In the genomic region with DNA sequence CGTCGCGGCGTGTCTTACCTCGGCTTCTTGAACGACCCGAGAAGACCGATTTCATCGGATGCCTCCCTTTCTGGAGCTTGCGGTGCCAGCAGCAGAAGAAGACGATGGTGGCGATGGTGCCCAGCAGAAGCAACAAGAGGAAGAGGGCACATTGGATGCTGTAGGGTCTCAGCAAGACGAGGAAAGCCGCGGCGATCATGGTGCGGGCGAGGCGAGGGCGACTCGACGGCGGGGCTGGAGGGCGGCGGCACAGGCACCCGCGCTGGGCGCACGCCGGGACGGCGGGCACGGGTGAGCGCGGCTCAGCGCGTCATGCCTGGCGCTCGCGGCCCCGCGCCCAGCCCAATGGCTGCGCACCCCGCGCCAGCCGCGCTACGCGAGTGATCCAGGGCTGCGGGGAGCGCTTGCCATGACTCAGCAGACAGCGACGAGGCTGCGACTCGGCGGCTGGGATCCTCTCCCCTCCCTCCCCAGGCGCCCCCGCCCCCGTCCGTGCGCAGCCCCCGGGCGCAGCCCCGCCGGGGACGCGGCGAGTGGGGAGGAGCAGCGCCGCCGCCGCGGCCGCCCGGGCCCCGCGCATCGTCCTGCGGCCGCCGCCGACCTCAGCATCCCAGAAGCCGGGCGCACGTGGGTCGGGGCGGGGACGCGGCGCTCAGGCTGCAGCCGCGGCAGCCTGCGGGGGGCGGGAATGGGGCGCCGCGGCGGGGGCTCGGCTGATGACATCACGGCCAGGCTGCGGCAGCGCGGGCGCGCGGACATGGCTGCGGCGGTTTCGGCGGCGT, we compare ENCODE assay signal across 8 cellular contexts. TPM values are rescaled to one million over a fixed set of nuclear protein-coding genes. Genes with fewer than 3 reads are reported as not detected.
DNase-seq lines count a peak whose midpoint lies in the region; ATAC-seq, FAIRE-seq and TF ChIP-seq lines count a peak whose summit lies in the region.

Gene BEND6, plus strand, starts transcription at position 719 of the 782 bp plus-strand sequence. CDS start 26,704 bp downstream, outside the sequence.

- H3K9me3 Mint-ChIP-seq in activated CD4-positive, alpha-beta T cell treated with anti-CD3 and anti-CD28 coated beads, Interleukin-2, amount 10 ng/mL, durations not matched to agents 7 days and 5 days, result no peaks in the 10 kb centered on the region

- H3K79me2 ChIP-seq in ACC112 (ENCODE audit: control insufficient read depth, insufficient read depth, low read length, unreplicated experiment), result peaks cover 39% of the 10 kb centered on the region

- peak within 1 kb of the TSS; percentile 92 for H3K4me3 ChIP-seq in ACC112 (ENCODE audit: low read depth, low read length)
- peak within 1 kb of the TSS; percentile 75 for H3K4me3 ChIP-seq in NB4 (ENCODE audit: low read depth, low read length)
- peak within 1 kb of the TSS; percentile 74 for H3K4me3 ChIP-seq in epithelial cell of proximal tubule (ENCODE audit: low read depth, low read length)

- TF ChIP-seq CTCF in NB4 (IDR thresholded peaks at IDR 0.05; ENCODE audit: low read depth, low read length), result no peak
- no peak for TF ChIP-seq CTCF in epithelial cell of proximal tubule (conservative IDR thresholded peaks at IDR 0.05; ENCODE audit: low read depth, low read length)

- peak within 1 kb of the TSS; percentile 84 for H3K4me3 Mint-ChIP-seq in activated CD4-positive, alpha-beta T cell treated with anti-CD3 and anti-CD28 coated beads, Interleukin-2, amount 10 ng/mL, durations not matched to agents 7 days and 5 days

- DNase-seq in GM12891 (ENCODE audit: insufficient read length, low spot score), result peak; percentile 48
- DNase-seq in NB4 (ENCODE audit: low read depth), result peak; percentile 85
- DNase-seq in activated CD4-positive, alpha-beta T cell treated with anti-CD3 and anti-CD28 coated beads, Interleukin-2, amount 10 ng/mL, durations not matched to agents 7 days and 5 days, result peak; percentile 27
- DNase-seq in epithelial cell of proximal tubule (ENCODE audit: low read depth), result no peak
- peak; percentile 26 for DNase-seq in mucosa of gallbladder (ENCODE audit: low spot score)
- peak in 42 of 49 donors; percentile 39 to 92 (median 74) for DNase-seq in substantia nigra (lab: John Stamatoyannopoulos, UW)

- H3K36me3 ChIP-seq in ACC112 (ENCODE audit: insufficient read depth, low read length), result peaks cover 11% of the 10 kb centered on the region; the same call in 1 of the 2 replicates

- H3K27ac ChIP-seq in ACC112 (ENCODE audit: low read depth, low read length) (peak within 1 kb of the TSS; percentile 82), substantia nigra (ENCODE audit: low read depth, low read length, poor library complexity, severe bottlenecking) (peak within 1 kb of the TSS; percentile 73)

- peaks cover 72% of the 10 kb centered on the region for H3K27me3 Mint-ChIP-seq in activated CD4-positive, alpha-beta T cell treated with anti-CD3 and anti-CD28 coated beads, Interleukin-2, amount 10 ng/mL, durations not matched to agents 7 days and 5 days

- FAIRE-seq in GM12891 (lab: Jason Lieb, UNC), result peak; percentile 79

- peaks cover 22% of the 10 kb centered on the region for H3K4me1 Mint-ChIP-seq in activated CD4-positive, alpha-beta T cell treated with anti-CD3 and anti-CD28 coated beads, Interleukin-2, amount 10 ng/mL, durations not matched to agents 7 days and 5 days

- peak within 1 kb of the TSS; percentile 68 for H3K27ac Mint-ChIP-seq in activated CD4-positive, alpha-beta T cell treated with anti-CD3 and anti-CD28 coated beads, Interleukin-2, amount 10 ng/mL, durations not matched to agents 7 days and 5 days

- no peaks in the 10 kb centered on the region for H3K36me3 Mint-ChIP-seq in activated CD4-positive, alpha-beta T cell treated with anti-CD3 and anti-CD28 coated beads, Interleukin-2, amount 10 ng/mL, durations not matched to agents 7 days and 5 days (ENCODE audit: low read depth)

- POLR2A ChIA-PET in activated CD4-positive, alpha-beta T cell treated with anti-CD3 and anti-CD28 coated beads, Interleukin-2, amount 10 ng/mL, durations not matched to agents 7 days and 5 days (lab: Charles Lee), result no interaction called here

- peak within 1 kb of the TSS; percentile 74 for H2AFZ ChIP-seq in ACC112 (ENCODE audit: low read length, unreplicated experiment)

- CTCF ChIA-PET in activated CD4-positive, alpha-beta T cell treated with anti-CD3 and anti-CD28 coated beads, Interleukin-2, amount 10 ng/mL, durations not matched to agents 7 days and 5 days (lab: Charles Lee), result interaction anchor here (0.8 to 1.3 kb wide), 5 partner anchors 16 to 361 kb away, joined by 3 to 4 read pairs (median 3); no protein-coding TSS in a partner anchor

- H3K27me3 ChIP-seq in ACC112 (ENCODE audit: insufficient read depth, low read length), result no peaks in the 10 kb centered on the region

- ATAC-seq in HG02588 (IDR thresholded peaks at IDR 0.05; ENCODE audit: unreplicated experiment), result peak; percentile 38

- TF ChIP-seq POLR2A in GM12891 (IDR thresholded peaks at IDR 0.05; ENCODE audit: low read depth, low read length) (no peak), NB4 (IDR thresholded peaks at IDR 0.05; ENCODE audit: extremely low read depth, insufficient read length) (peak; percentile 19)

- peaks cover 55% of the 10 kb centered on the region for H3K4me1 ChIP-seq in ACC112 (ENCODE audit: control insufficient read depth, insufficient read depth, low read length, unreplicated experiment)

TF ChIP-seq in GM12891, 5 proteins besides CTCF, POLR2A, EP300 and RAD21:
- TF ChIP-seq PAX5 (IDR thresholded peaks at IDR 0.05; ENCODE audit: insufficient read depth, low read length, severe bottlenecking) (no peak), POLR2AphosphoS5 (IDR thresholded peaks at IDR 0.05; ENCODE audit: low read depth, low read length) (peak; percentile 30), TAF1 (IDR thresholded peaks at IDR 0.05; ENCODE audit: low read depth, low read length) (peak; percentile 69), SPI1 (IDR thresholded peaks at IDR 0.05; ENCODE audit: low read depth, low read length) (no peak), POU2F2 (IDR thresholded peaks at IDR 0.05; ENCODE audit: low read depth, low read length) (no peak; the same call in 1 of the 2 replicates)

RNA-seq across cellular contexts. Expression of gene BEND6, which starts in this region (rescaled TPM):
- polyA plus RNA-seq in GM12891 (2012; ENCODE audit: low read depth, missing spikeins), result 0.30 TPM
- not detected for total RNA-seq in activated CD4-positive, alpha-beta T cell treated with anti-CD3 and anti-CD28 coated beads, Interleukin-2, amount 10 ng/mL, durations not matched to agents 7 days and 5 days
- 2.6 and 6.1 TPM in 2 replicates for total RNA-seq in epithelial cell of proximal tubule
- total RNA-seq in mucosa of gallbladder, result 0.95 TPM

Comparison
In these comparisons a context has a peak if more than half of its experiments do, and no peak if none do; other contexts are left out.
1. Peak in DNase-seq in activated CD4-positive, alpha-beta T cell treated with anti-CD3 and anti-CD28 coated beads, Interleukin-2, amount 10 ng/mL, durations not matched to agents 7 days and 5 days; RNA of the gene not detected or under 1 TPM.
2. Peak in DNase-seq in mucosa of gallbladder; RNA of the gene not detected or under 1 TPM.